Comparison of ENCODE assay signal across 9 cellular contexts in genomic region chr15:58410353-58410752, GRCh38. TPM values are rescaled to one million over a fixed set of nuclear protein-coding genes. Genes with fewer than 3 reads are reported as not detected.
A peak's percentile ranks its signal among the peaks of the same experiment; 100 is the strongest.
DNase-seq lines count a peak whose midpoint lies in the region; ATAC-seq and TF ChIP-seq lines count a peak whose summit lies in the region.
"Had no signal": no experiment of that assay in that cellular context is flagged by ENCODE, and none has a peak within 500 bp of the region (broad histone marks: within the 10 kb centered on the region; RNA-seq: fewer than 3 reads in every experiment).

No MANE protein-coding gene starts in this region.

- no peak overlapping the region for H2AFZ ChIP-seq in mesenchymal stem cell (ENCODE audit: low read depth, low read length)

- H4K8ac ChIP-seq in mesenchymal stem cell (ENCODE audit: low read length), result no peak overlapping the region

- no peak overlapping the region for H2BK12ac ChIP-seq in mesenchymal stem cell (ENCODE audit: low read length in 2 of 2)

- H3K9ac ChIP-seq in mesenchymal stem cell (ENCODE audit: low read length), result peak overlapping the region; percentile 73

- H3K27ac Mint-ChIP-seq in MCF 10A (ENCODE audit: low read depth, unreplicated experiment), result no peak overlapping the region
- peak overlapping the region; percentile 88 for H3K27ac Mint-ChIP-seq in activated T-helper 2 cell treated with anti-CD3 and anti-CD28 coated beads, Interferon-gamma antibody, Interleukin-2, Interleukin-4, amounts not matched to agents 10 μg/mL and 5 μg/mL and 100 μg/mL, durations not matched to agents 14 hours and 24 hours and 36 hours

- peak overlapping the region; percentile 17 to 24 (median 18) for H3K4me3 ChIP-seq in breast epithelium
- peak overlapping the region in 1 of 2 experiments; percentile 67 for H3K4me3 ChIP-seq in mesenchymal stem cell (ENCODE audit: insufficient read depth in 1 of 2, low read depth in 1 of 2, low read length in 2 of 2)
- H3K4me3 ChIP-seq in upper lobe of right lung, result peak overlapping the region; percentile 19

- no peak overlapping the region for H3K27ac ChIP-seq in breast epithelium
- no peak overlapping the region for H3K27ac ChIP-seq in mesenchymal stem cell (ENCODE audit: low read length, poor library complexity, severe bottlenecking)
- no peak overlapping the region for H3K27ac ChIP-seq in upper lobe of right lung
- H3K27ac ChIP-seq: neutrophil had no signal

- no peak overlapping the region for H3K14ac ChIP-seq in mesenchymal stem cell (ENCODE audit: low read length in 2 of 2)

- H3K9me3 ChIP-seq in breast epithelium (no peaks in the 10 kb centered on the region), mesenchymal stem cell (ENCODE audit: control insufficient read depth, low read length) (no peaks in the 10 kb centered on the region), upper lobe of right lung (no peaks in the 10 kb centered on the region)
- H3K9me3 ChIP-seq: neutrophil had no signal

- CTCF ChIA-PET in MCF 10A (lab: Yijun Ruan, JAX), result no interaction called here

- no peak overlapping the region for H2AK5ac ChIP-seq in mesenchymal stem cell (ENCODE audit: low read length, severe bottlenecking)

- no peaks in the 10 kb centered on the region for H3K27me3 ChIP-seq in breast epithelium
- no peaks in the 10 kb centered on the region for H3K27me3 ChIP-seq in mesenchymal stem cell (ENCODE audit: control insufficient read depth in 1 of 2, insufficient read depth in 1 of 2, low read length in 2 of 2)
- H3K27me3 ChIP-seq in upper lobe of right lung, result no peaks in the 10 kb centered on the region
- H3K27me3 ChIP-seq: neutrophil had no signal

- DNase-seq in breast epithelium (ENCODE audit: low spot score in 2 of 2) (no peak), MCF 10A (ENCODE audit: unreplicated experiment) (no peak), mesenchymal stem cell (no peak), upper lobe of right lung (no peak), SHP77 treated with DMSO at 0.1 percent for 48 hours (lab: John Stamatoyannopoulos, UW) (no peak)
- no peak for DNase-seq in activated T-helper 2 cell treated with anti-CD3 and anti-CD28 coated beads, Interferon-gamma antibody, Interleukin-2, Interleukin-4, amounts not matched to agents 10 μg/mL and 5 μg/mL and 100 μg/mL, durations not matched to agents 14 hours and 24 hours and 36 hours (ENCODE audit: low spot score)

- WGBS in mesenchymal stem cell, result 94% methylated on average over 4 of the region's 4 CpGs

- no peak overlapping the region for H2BK5ac ChIP-seq in mesenchymal stem cell (ENCODE audit: low read depth, low read length, poor library complexity, severe bottlenecking)

- no peaks in the 10 kb centered on the region for H3K36me3 Mint-ChIP-seq in MCF 10A (ENCODE audit: insufficient read depth, unreplicated experiment)
- peaks cover 4% of the 10 kb centered on the region for H3K36me3 Mint-ChIP-seq in activated T-helper 2 cell treated with anti-CD3 and anti-CD28 coated beads, Interferon-gamma antibody, Interleukin-2, Interleukin-4, amounts not matched to agents 10 μg/mL and 5 μg/mL and 100 μg/mL, durations not matched to agents 14 hours and 24 hours and 36 hours (ENCODE audit: low read depth)

- H3K4me1 Mint-ChIP-seq in MCF 10A (ENCODE audit: insufficient read depth, unreplicated experiment), result no peaks in the 10 kb centered on the region
- peaks cover 22% of the 10 kb centered on the region for H3K4me1 Mint-ChIP-seq in activated T-helper 2 cell treated with anti-CD3 and anti-CD28 coated beads, Interferon-gamma antibody, Interleukin-2, Interleukin-4, amounts not matched to agents 10 μg/mL and 5 μg/mL and 100 μg/mL, durations not matched to agents 14 hours and 24 hours and 36 hours (ENCODE audit: low read depth)

- no peaks in the 10 kb centered on the region for H3K79me1 ChIP-seq in mesenchymal stem cell (replicated peaks; ENCODE audit: low read length, poor library complexity, severe bottlenecking)

- no peaks in the 10 kb centered on the region for H3K27me3 Mint-ChIP-seq in MCF 10A (ENCODE audit: insufficient read depth, unreplicated experiment)
- H3K27me3 Mint-ChIP-seq in activated T-helper 2 cell treated with anti-CD3 and anti-CD28 coated beads, Interferon-gamma antibody, Interleukin-2, Interleukin-4, amounts not matched to agents 10 μg/mL and 5 μg/mL and 100 μg/mL, durations not matched to agents 14 hours and 24 hours and 36 hours (ENCODE audit: low read depth), result no peaks in the 10 kb centered on the region

- BruUV-seq in MCF 10A (replicated peaks; lab: Mats Ljungman, UMichigan), result no TSS peak

- H3K36me3 ChIP-seq in breast epithelium, result no peaks in the 10 kb centered on the region
- no peaks in the 10 kb centered on the region for H3K36me3 ChIP-seq in mesenchymal stem cell (ENCODE audit: control insufficient read depth in 1 of 2, insufficient read depth in 2 of 2, low read depth in 1 of 2, low read length in 2 of 2)
- H3K36me3 ChIP-seq in upper lobe of right lung, result no peaks in the 10 kb centered on the region
- H3K36me3 ChIP-seq: neutrophil had no signal

- H3K4me1 ChIP-seq in breast epithelium (no peaks in the 10 kb centered on the region), mesenchymal stem cell (ENCODE audit: control insufficient read depth, insufficient read depth, low read depth, low read length) (no peaks in the 10 kb centered on the region), upper lobe of right lung (no peaks in the 10 kb centered on the region)

- no peak overlapping the region for H3K18ac ChIP-seq in mesenchymal stem cell (ENCODE audit: low read depth in 1 of 2, low read length in 2 of 2)

- POLR2A ChIA-PET in MCF 10A (lab: Yijun Ruan, JAX), result no interaction called here

- intact Hi-C loops in breast epithelium (cut with DNase I; ENCODE audit: low total_unique reads) (no loop called here), MCF 10A (cut with micrococcal nuclease) (no loop called here), upper lobe of right lung (cut with DNase I) (no loop called here)
- intact Hi-C loops in activated T-helper 2 cell treated with anti-CD3 and anti-CD28 coated beads, Interferon-gamma antibody, Interleukin-2, Interleukin-4, amounts not matched to agents 10 μg/mL and 5 μg/mL and 100 μg/mL, durations not matched to agents 14 hours and 24 hours and 36 hours (cut with micrococcal nuclease), result no loop called here

- no peak overlapping the region for H3K4me3 Mint-ChIP-seq in MCF 10A (ENCODE audit: unreplicated experiment)
- peak overlapping the region; percentile 81 for H3K4me3 Mint-ChIP-seq in activated T-helper 2 cell treated with anti-CD3 and anti-CD28 coated beads, Interferon-gamma antibody, Interleukin-2, Interleukin-4, amounts not matched to agents 10 μg/mL and 5 μg/mL and 100 μg/mL, durations not matched to agents 14 hours and 24 hours and 36 hours (ENCODE audit: low read depth)

- H3K23ac ChIP-seq in mesenchymal stem cell (ENCODE audit: low read length in 2 of 2), result no peak overlapping the region

- no peaks in the 10 kb centered on the region for H3K9me3 Mint-ChIP-seq in MCF 10A (ENCODE audit: unreplicated experiment)
- no peaks in the 10 kb centered on the region for H3K9me3 Mint-ChIP-seq in activated T-helper 2 cell treated with anti-CD3 and anti-CD28 coated beads, Interferon-gamma antibody, Interleukin-2, Interleukin-4, amounts not matched to agents 10 μg/mL and 5 μg/mL and 100 μg/mL, durations not matched to agents 14 hours and 24 hours and 36 hours

- H2BK120ac ChIP-seq in mesenchymal stem cell (ENCODE audit: low read depth, low read length), result no peak overlapping the region

- no peak overlapping the region for H3K4me2 ChIP-seq in mesenchymal stem cell (ENCODE audit: low read length, poor library complexity, severe bottlenecking)

- TF ChIP-seq CTCF in breast epithelium (IDR thresholded peaks at IDR 0.05) (no peak), MCF 10A (IDR thresholded peaks at IDR 0.05; ENCODE audit: unreplicated experiment) (no peak), upper lobe of right lung (IDR thresholded peaks at IDR 0.05) (no peak)

- H4K91ac ChIP-seq in mesenchymal stem cell (ENCODE audit: low read length), result no peak overlapping the region

- no peak for TF ChIP-seq POLR2A in breast epithelium (IDR thresholded peaks at IDR 0.05)

- H2BK15ac ChIP-seq in mesenchymal stem cell (ENCODE audit: low read depth, poor library complexity, severe bottlenecking), result no peak overlapping the region

- no peak for ATAC-seq in upper lobe of right lung
- no peak for ATAC-seq in GM18867 (IDR thresholded peaks at IDR 0.05; ENCODE audit: unreplicated experiment)
- no peak for ATAC-seq in esophagus mucosa

- no peak overlapping the region for H3K4ac ChIP-seq in mesenchymal stem cell (ENCODE audit: low read depth in 1 of 2, low read length in 2 of 2)

RNA-seq across cellular contexts. Expression of gene LIPC, which starts 21.4 kb away (rescaled TPM):
- total RNA-seq in breast epithelium (under 1 TPM in 2 of 3 donors, not detected in 1; 0.15 to 0.80 TPM), MCF 10A (2022) (not detected in 2 replicates), upper lobe of right lung (0.64 TPM), esophagus mucosa (not detected)
- 1.1 and 1.7 TPM in 2 replicates for total RNA-seq in activated T-helper 2 cell treated with anti-CD3 and anti-CD28 coated beads, Interferon-gamma antibody, Interleukin-2, Interleukin-4, amounts not matched to agents 10 μg/mL and 5 μg/mL and 100 μg/mL, durations not matched to agents 14 hours and 24 hours and 36 hours
- polyA plus RNA-seq in mesenchymal stem cell (2013, experiment 1 of 2), result not detected
- polyA plus RNA-seq in mesenchymal stem cell (2013, experiment 2 of 2), result not detected
